In the genomic region with DNA sequence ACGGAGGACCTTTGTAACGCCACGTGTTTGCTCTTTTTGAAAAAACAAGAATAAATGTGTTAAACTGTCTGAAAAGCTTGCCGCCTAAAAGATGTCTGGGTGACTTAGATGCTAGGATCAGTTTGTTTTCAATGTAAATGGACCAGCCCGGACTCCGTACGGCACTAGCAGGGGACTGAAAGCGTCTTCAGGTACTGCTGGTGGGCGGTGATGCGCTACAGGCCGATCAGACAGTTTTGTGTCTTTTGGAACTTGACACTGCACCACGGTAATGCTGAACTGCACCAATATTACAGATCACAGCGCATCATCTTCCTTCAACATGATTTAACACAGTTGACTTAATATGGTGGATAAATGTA, we compare ENCODE assay signal across 8 cellular contexts. TPM values are rescaled to one million over a fixed set of nuclear protein-coding genes. Genes with fewer than 3 reads are reported as not detected.
DNase-seq lines count a peak whose midpoint lies in the region; ATAC-seq, FAIRE-seq and TF ChIP-seq lines count a peak whose summit lies in the region.

No MANE protein-coding gene starts in this region.

- H3K79me2 ChIP-seq in OCI-LY3 (ENCODE audit: low read length) (peaks cover 34% of the 10 kb centered on the region), astrocyte (ENCODE audit: insufficient read depth, low read length) (peaks cover 38% of the 10 kb centered on the region), smooth muscle cell (ENCODE audit: low read depth) (peaks cover 38% of the 10 kb centered on the region)

- DNase-seq in astrocyte (ENCODE audit: low read depth) (peak; percentile 16), smooth muscle cell (lab: John Stamatoyannopoulos, UW; ENCODE audit: unreplicated experiment) (no peak), NCI-H2196 (lab: John Stamatoyannopoulos, UW; ENCODE audit: unreplicated experiment) (no peak), NCI-H128 (lab: John Stamatoyannopoulos, UW; ENCODE audit: unreplicated experiment) (no peak)

- TF ChIP-seq CTCF in OCI-LY3 (IDR thresholded peaks at IDR 0.05; ENCODE audit: low read depth, low read length) = no peak
- no peak for TF ChIP-seq CTCF in astrocyte (IDR thresholded peaks at IDR 0.05; ENCODE audit: insufficient read depth, low read depth, low read length)
- no peak for TF ChIP-seq CTCF in smooth muscle cell (IDR thresholded peaks at IDR 0.05; ENCODE audit: borderline replicate concordance, insufficient read depth, poor library complexity, severe bottlenecking)

- H3K27me3 ChIP-seq in BLaER1 treated with 17β-estradiol and CSF1 and Interleukin-3, amounts not matched to agents 10 nM and 100 nM = no peaks in the 10 kb centered on the region
- H3K27me3 ChIP-seq in OCI-LY3 (ENCODE audit: low read depth, low read length) (no peaks in the 10 kb centered on the region), astrocyte (ENCODE audit: insufficient read depth, low read length) (no peaks in the 10 kb centered on the region), smooth muscle cell (ENCODE audit: low read depth) (no peaks in the 10 kb centered on the region)

- peak; percentile 10 for ATAC-seq in GM21723 (IDR thresholded peaks at IDR 0.05; ENCODE audit: unreplicated experiment)

- peak overlapping the region; percentile 92 to 98 (median 95) for H3K9ac ChIP-seq in BLaER1 treated with 17β-estradiol and CSF1 and Interleukin-3, amounts not matched to agents 10 nM and 100 nM
- H3K9ac ChIP-seq in OCI-LY3 (ENCODE audit: low read length) (peak overlapping the region; percentile 84), astrocyte (ENCODE audit: low read length) (peak overlapping the region; percentile 98), smooth muscle cell (ENCODE audit: low read depth) (peak overlapping the region; percentile 94)

- peaks cover 25 to 36% (median 29%) of the 10 kb centered on the region in 10 experiments for H3K4me1 ChIP-seq in BLaER1 treated with 17β-estradiol and CSF1 and Interleukin-3, amounts not matched to agents 10 nM and 100 nM
- peaks cover 11% of the 10 kb centered on the region; the same call in 1 of the 2 replicates for H3K4me1 ChIP-seq in OCI-LY3 (ENCODE audit: low read length)
- H3K4me1 ChIP-seq in astrocyte (ENCODE audit: insufficient read depth, low read length) = peaks cover 7% of the 10 kb centered on the region
- H3K4me1 ChIP-seq in smooth muscle cell (ENCODE audit: low read depth) = peaks cover 9% of the 10 kb centered on the region

- H3F3A ChIP-seq in smooth muscle cell (ENCODE audit: low read depth) = peaks cover 5% of the 10 kb centered on the region

- H3K27ac Mint-ChIP-seq in astrocyte (ENCODE audit: unreplicated experiment) = peak overlapping the region; percentile 10

- H3K4me3 ChIP-seq in BLaER1 treated with 17β-estradiol and CSF1 and Interleukin-3, amounts not matched to agents 10 nM and 100 nM = peak overlapping the region; percentile 85 to 99 (median 89)
- H3K4me3 ChIP-seq in OCI-LY3 (ENCODE audit: low read length) (peak overlapping the region; percentile 82), astrocyte (ENCODE audit: insufficient read depth, low read depth, low read length) (peak overlapping the region; percentile 91), iPS-18c (ENCODE audit: insufficient read depth, low read depth, low read length) (peak overlapping the region; percentile 94), smooth muscle cell (peak overlapping the region; percentile 77)

- no peaks in the 10 kb centered on the region for H3K9me3 Mint-ChIP-seq in astrocyte (ENCODE audit: unreplicated experiment)

- peak overlapping the region; percentile 84 to 96 (median 92); a peak in 21 of 22 replicates for H3K27ac ChIP-seq in BLaER1 treated with 17β-estradiol and CSF1 and Interleukin-3, amounts not matched to agents 10 nM and 100 nM
- H3K27ac ChIP-seq in OCI-LY3 (ENCODE audit: low read length) (peak overlapping the region; percentile 57), astrocyte (ENCODE audit: low read depth, low read length) (peak overlapping the region; percentile 85), smooth muscle cell (ENCODE audit: low read depth) (peak overlapping the region; percentile 90)

- H3K27me3 Mint-ChIP-seq in astrocyte (ENCODE audit: low read depth, unreplicated experiment) = no peaks in the 10 kb centered on the region

- no peaks in the 10 kb centered on the region for H3K9me3 ChIP-seq in BLaER1 treated with 17β-estradiol and CSF1 and Interleukin-3, amounts not matched to agents 10 nM and 100 nM (replicated peaks in 1 of 11)
- H3K9me3 ChIP-seq in OCI-LY3 (ENCODE audit: insufficient read depth, low read length) = no peaks in the 10 kb centered on the region
- H3K9me3 ChIP-seq in astrocyte (ENCODE audit: insufficient read depth, low read depth, low read length) = no peaks in the 10 kb centered on the region
- H3K9me3 ChIP-seq in iPS-18c (ENCODE audit: control insufficient read depth, insufficient read depth, low read length) = no peaks in the 10 kb centered on the region
- no peaks in the 10 kb centered on the region for H3K9me3 ChIP-seq in smooth muscle cell (replicated peaks; ENCODE audit: low read depth)

- H2AFZ ChIP-seq in OCI-LY3 (ENCODE audit: low read depth, low read length) = peak overlapping the region; percentile 82
- H2AFZ ChIP-seq in astrocyte (ENCODE audit: low read depth, low read length) = peak overlapping the region; percentile 90
- H2AFZ ChIP-seq in smooth muscle cell (ENCODE audit: low read depth) = peak overlapping the region; percentile 88

- peak overlapping the region; percentile 95 for H3K4me3 Mint-ChIP-seq in astrocyte (ENCODE audit: unreplicated experiment)

- peaks cover 3% of the 10 kb centered on the region for H3K4me1 Mint-ChIP-seq in astrocyte (ENCODE audit: low read depth, unreplicated experiment)

- peak overlapping the region; percentile 85 to 97 (median 95) for H3K4me2 ChIP-seq in BLaER1 treated with 17β-estradiol and CSF1 and Interleukin-3, amounts not matched to agents 10 nM and 100 nM
- H3K4me2 ChIP-seq in OCI-LY3 (ENCODE audit: low read length) = peak overlapping the region; percentile 87
- H3K4me2 ChIP-seq in astrocyte (ENCODE audit: low read length) = peak overlapping the region; percentile 95
- peak overlapping the region; percentile 94 for H3K4me2 ChIP-seq in smooth muscle cell

- H4K20me1 ChIP-seq in BLaER1 treated with 17β-estradiol and CSF1 and Interleukin-3, amounts not matched to agents 10 nM and 100 nM = peaks cover 5 to 34% (median 29%) of the 10 kb centered on the region in 11 experiments; a peak in 18 of 22 replicates
- H4K20me1 ChIP-seq in OCI-LY3 (ENCODE audit: insufficient read depth, low read length) (peaks cover 6% of the 10 kb centered on the region), astrocyte (ENCODE audit: insufficient read depth, low read length) (peaks cover 6% of the 10 kb centered on the region), smooth muscle cell (ENCODE audit: low read depth) (peaks cover 7% of the 10 kb centered on the region)

- peaks cover 3 to 17% (median 8%) of the 10 kb centered on the region in 11 experiments; a peak in 20 of 22 replicates for H3K36me3 ChIP-seq in BLaER1 treated with 17β-estradiol and CSF1 and Interleukin-3, amounts not matched to agents 10 nM and 100 nM
- no peaks in the 10 kb centered on the region for H3K36me3 ChIP-seq in OCI-LY3 (replicated peaks; ENCODE audit: low read depth, low read length)
- H3K36me3 ChIP-seq in astrocyte (ENCODE audit: insufficient read depth, low read length) = no peaks in the 10 kb centered on the region
- no peaks in the 10 kb centered on the region for H3K36me3 ChIP-seq in smooth muscle cell (ENCODE audit: low read depth)

- 10% methylated on average over 13 of the region's 13 CpGs for WGBS in smooth muscle cell (ENCODE audit: low lambda C conversion rate)

- no peak for FAIRE-seq in astrocyte (lab: Jason Lieb, UNC)

- peaks cover 9% of the 10 kb centered on the region for H3K36me3 Mint-ChIP-seq in astrocyte (ENCODE audit: low read depth, unreplicated experiment)

RNA-seq across cellular contexts. Expression of gene MBTPS1, which starts 0.7 kb away (rescaled TPM):
- total RNA-seq in astrocyte = 85.9 and 88.2 TPM in 2 replicates
- 51.9 and 52.2 TPM in 2 replicates for total RNA-seq in smooth muscle cell
- polyA plus RNA-seq in smooth muscle cell = 60.6 and 68.9 TPM in 2 replicates

RNA-seq across cellular contexts. Expression of gene HSDL1, which starts 27.5 kb away (rescaled TPM):
- total RNA-seq in astrocyte (26.5 and 29.2 TPM in 2 replicates), smooth muscle cell (27.3 and 32.6 TPM in 2 replicates)
- polyA plus RNA-seq in smooth muscle cell = 15.4 and 20.4 TPM in 2 replicates

RNA-seq across cellular contexts. Expression of gene DNAAF1, which starts 27.6 kb away (rescaled TPM):
- total RNA-seq in astrocyte (0.30 and 0.38 TPM in 2 replicates), smooth muscle cell (0.09 TPM in 1 of 2 replicates, not detected in the other)
- polyA plus RNA-seq in smooth muscle cell = 0.06 TPM in 1 of 2 replicates, not detected in the other
